8 cellular contexts compared by ENCODE assay signal in the genomic region with DNA sequence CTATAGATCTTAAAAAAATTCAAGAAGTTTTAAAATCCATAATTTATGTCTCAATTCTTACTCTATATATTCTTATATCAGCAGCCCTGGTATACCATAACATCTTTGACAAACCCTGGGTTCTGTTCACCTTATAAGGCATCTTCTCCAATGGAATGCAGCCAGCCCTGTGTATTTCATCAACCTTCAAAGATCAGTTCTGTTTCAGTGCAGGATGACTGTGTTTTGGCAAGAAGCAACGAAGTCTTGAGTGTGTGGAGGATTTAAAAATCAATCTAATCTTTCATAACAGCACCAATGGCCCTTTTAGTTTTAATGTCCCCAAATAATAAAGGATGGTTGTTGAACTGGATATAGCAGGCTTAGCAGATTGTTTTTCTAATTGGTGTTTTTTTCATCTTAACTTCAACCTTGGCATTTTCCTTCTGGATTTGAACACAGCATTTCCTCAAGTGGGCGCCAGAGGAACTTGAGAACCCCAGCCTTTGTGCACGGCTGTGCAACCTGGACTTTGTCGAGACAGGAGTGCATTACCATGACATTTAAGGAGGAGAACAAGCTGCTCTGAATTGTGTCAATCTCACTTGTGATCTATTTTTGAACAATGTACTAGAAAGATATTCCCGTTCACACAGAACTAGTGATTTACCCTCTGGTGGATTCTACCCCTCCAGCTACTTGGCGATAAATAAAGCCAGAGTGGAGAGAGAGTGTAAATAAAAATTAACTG.
A peak's percentile ranks its signal among the peaks of the same experiment; 100 is the strongest.
DNase-seq lines count a peak whose midpoint lies in the region; ATAC-seq and TF ChIP-seq lines count a peak whose summit lies in the region.

No MANE protein-coding gene starts in this region.

- peak; percentile 33; the same call in 1 of the 2 replicates for TF ChIP-seq CTCF in PC-9 (conservative IDR thresholded peaks at IDR 0.05)
- peak; percentile 78 for TF ChIP-seq CTCF in fibroblast of villous mesenchyme (IDR thresholded peaks at IDR 0.05; ENCODE audit: insufficient read depth, low read depth, low read length)

- POLR2A ChIA-PET in PC-9 (lab: Charles Lee; ENCODE audit: unreplicated experiment), result interaction anchor here (0.6 kb wide), 1 partner anchor 877 kb away, joined by 7 read pairs; no protein-coding TSS in a partner anchor

- H3F3A ChIP-seq in PC-9 (ENCODE audit: insufficient read depth, low read depth), result no peaks in the 10 kb centered on the region

- H3K27me3 ChIP-seq in PC-9 (ENCODE audit: insufficient read depth, low read depth), result no peaks in the 10 kb centered on the region

- H3K79me2 ChIP-seq in PC-9 (ENCODE audit: low read depth), result no peaks in the 10 kb centered on the region

- no peaks in the 10 kb centered on the region for H3K36me3 ChIP-seq in PC-9 (ENCODE audit: low read depth)

- H3K4me3 ChIP-seq in PC-9 (no peak overlapping the region), fibroblast of villous mesenchyme (ENCODE audit: low read depth, low read length) (no peak overlapping the region), skeletal muscle cell (ENCODE audit: low read depth, low read length) (no peak overlapping the region)

- no peak overlapping the region for H2AFZ ChIP-seq in PC-9

- no peaks in the 10 kb centered on the region for H4K20me1 ChIP-seq in PC-9 (ENCODE audit: insufficient read depth)

- no peak overlapping the region for H3K27ac ChIP-seq in PC-9

- intact Hi-C loops in PC-9 (cut with micrococcal nuclease; ENCODE audit: unreplicated experiment), result no loop called here

- H3K9me2 ChIP-seq in PC-9 (ENCODE audit: insufficient read depth), result no peaks in the 10 kb centered on the region

- ATAC-seq in HG03521 (IDR thresholded peaks at IDR 0.05; ENCODE audit: unreplicated experiment) (no peak), HG03159 (IDR thresholded peaks at IDR 0.05; ENCODE audit: unreplicated experiment) (no peak)

- H3K4me1 ChIP-seq in PC-9 (replicated peaks; ENCODE audit: insufficient read depth), result no peaks in the 10 kb centered on the region

- no TSS peak for BruUV-seq in PC-9 (replicated peaks; lab: Mats Ljungman, UMichigan)

- H3K9me3 ChIP-seq in PC-9 (ENCODE audit: insufficient read depth, low read depth), result no peaks in the 10 kb centered on the region

- CTCF ChIA-PET in PC-9 (lab: Charles Lee), result no interaction called here

- DNase-seq in NCI-H524 (lab: John Stamatoyannopoulos, UW), result peak; percentile 4 to 19
- DNase-seq in NCI-H524 treated with DMSO at 0.1 percent for 48 hours (lab: John Stamatoyannopoulos, UW), result no peak
- peak in 1 of 2 experiments; percentile 3 for DNase-seq in PC-9
- DNase-seq in fibroblast of villous mesenchyme (ENCODE audit: low read depth), result peak; percentile 77
- peak; percentile 83 for DNase-seq in skeletal muscle cell (ENCODE audit: low read depth)
- DNase-seq in NCI-H1092 treated with DMSO at 0.1 percent for 48 hours (lab: John Stamatoyannopoulos, UW), result no peak

- no peak overlapping the region for H3K4me2 ChIP-seq in PC-9

Comparison
In these comparisons a context has a peak if more than half of its experiments do, and no peak if none do; other contexts are left out.
1. DNase-seq: peak in NCI-H524 (2 of 2), fibroblast of villous mesenchyme (single experiment) and skeletal muscle cell (single experiment); none in NCI-H524 treated with DMSO at 0.1 percent for 48 hours (single experiment) and NCI-H1092 treated with DMSO at 0.1 percent for 48 hours (single experiment).